In the genomic region with DNA sequence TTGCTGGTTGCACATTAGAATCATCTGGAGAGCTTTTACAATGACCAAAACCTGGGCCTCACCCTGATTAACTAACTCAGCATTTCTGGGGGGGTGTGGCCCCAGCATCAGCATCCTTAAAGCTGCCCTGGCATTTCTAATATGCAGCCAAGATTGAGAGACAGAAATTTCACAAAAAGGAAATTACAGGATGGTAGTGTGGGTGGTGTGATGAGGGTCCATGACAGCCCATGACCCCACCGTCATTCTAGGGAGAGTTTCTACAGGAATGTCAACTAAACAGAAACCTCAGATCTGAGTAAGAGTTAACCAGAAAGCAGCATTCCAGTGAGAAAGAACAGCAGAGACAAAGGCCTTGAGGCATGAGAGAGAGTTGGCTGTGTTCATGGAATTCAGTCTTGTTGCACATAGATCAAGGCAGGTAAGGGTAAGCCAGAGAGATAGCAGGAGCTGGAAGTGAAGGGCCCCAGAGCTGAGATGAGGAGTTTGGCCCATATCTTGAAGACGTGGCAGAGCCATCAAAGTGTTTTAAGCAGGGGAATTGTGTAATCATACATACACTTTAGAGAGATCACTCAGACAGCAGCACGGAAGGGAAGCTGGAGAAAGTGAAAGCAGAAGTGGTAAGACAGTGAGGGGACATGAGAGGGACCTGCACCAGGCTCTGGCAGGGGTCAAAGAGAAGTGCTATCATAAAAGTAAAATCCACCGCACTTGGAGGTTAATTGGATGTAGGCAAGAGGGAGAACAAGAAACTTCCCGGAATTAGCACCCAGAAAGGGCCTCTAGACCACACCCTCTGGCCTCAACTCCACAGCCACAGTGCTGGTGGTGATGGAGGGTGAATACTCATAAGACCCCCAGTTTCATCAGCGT, we compare ENCODE assay signal across 8 cellular contexts.
DNase-seq lines count a peak whose midpoint lies in the region; ATAC-seq and TF ChIP-seq lines count a peak whose summit lies in the region.

No MANE protein-coding gene starts in this region.

- no peaks in the 10 kb centered on the region for H3K27me3 ChIP-seq in mucosa of rectum (ENCODE audit: control insufficient read depth in 2 of 2, insufficient read depth in 2 of 2, low read length in 2 of 2)

- H3K9me3 ChIP-seq in mucosa of rectum (ENCODE audit: control insufficient read depth in 2 of 2, low read length in 2 of 2): no peaks in the 10 kb centered on the region

- no peaks in the 10 kb centered on the region for H3K36me3 ChIP-seq in mucosa of rectum (ENCODE audit: control insufficient read depth in 2 of 2, insufficient read depth in 2 of 2, low read length in 2 of 2)

- TF ChIP-seq CTCF in coronary artery (IDR thresholded peaks at IDR 0.05): no peak

- H3K4me1 ChIP-seq in mucosa of rectum (ENCODE audit: control insufficient read depth in 2 of 2, insufficient read depth in 2 of 2, low read length in 2 of 2): peaks cover 10 to 14% of the 10 kb centered on the region in 2 donors

- H3K27ac ChIP-seq in coronary artery (peak overlapping the region; percentile 14 to 54), mucosa of rectum (ENCODE audit: low read depth in 2 of 2, low read length in 2 of 2) (peak overlapping the region; percentile 62 to 74)

- H3K4me3 ChIP-seq in coronary artery (peak overlapping the region; percentile 32), mucosa of rectum (ENCODE audit: low read length in 2 of 2) (peak overlapping the region; percentile 55 to 62)

- DNase-seq in AML-193 (lab: John Stamatoyannopoulos, UW) (peak; percentile 95), coronary artery (ENCODE audit: low spot score) (no peak), NCI-H1436 (lab: John Stamatoyannopoulos, UW) (no peak), SHP77 treated with DMSO at 0.1 percent for 48 hours (lab: John Stamatoyannopoulos, UW) (no peak)

- H3K9ac ChIP-seq in mucosa of rectum (ENCODE audit: low read depth in 1 of 2, low read length in 2 of 2): peak overlapping the region; percentile 63 to 66

- ATAC-seq in GM19043 (IDR thresholded peaks at IDR 0.05; ENCODE audit: low read depth, unreplicated experiment): peak; percentile 98
- ATAC-seq in HG03139 (IDR thresholded peaks at IDR 0.05; ENCODE audit: unreplicated experiment): peak; percentile 98
- peak; percentile 71 for ATAC-seq in SK-N-SH treated with all-trans-retinoic acid at 6 μM for 48 hours

TF ChIP-seq in SK-N-SH treated with all-trans-retinoic acid at 6 μM for 48 hours, 23 proteins besides CTCF, POLR2A, EP300 and RAD21:
- TF ChIP-seq PATZ1 (CRISPR knock-in tag; IDR thresholded peaks at IDR 0.05; ENCODE audit: borderline replicate concordance) (no peak), BACH2 (CRISPR knock-in tag; IDR thresholded peaks at IDR 0.05; ENCODE audit: borderline replicate concordance) (no peak), ZNF70 (CRISPR knock-in tag; IDR thresholded peaks at IDR 0.05) (peak; percentile 72; the same call in 1 of the 2 replicates), CSDC2 (CRISPR knock-in tag; IDR thresholded peaks at IDR 0.05) (no peak), ARNTL (CRISPR knock-in tag; IDR thresholded peaks at IDR 0.05; ENCODE audit: borderline replicate concordance, low read depth) (no peak), ZNF565 (CRISPR knock-in tag; conservative IDR thresholded peaks at IDR 0.05; ENCODE audit: low read depth) (no peak), TCF4 (CRISPR knock-in tag; IDR thresholded peaks at IDR 0.05; ENCODE audit: borderline replicate concordance) (no peak)
- TF ChIP-seq, protein P1, sequence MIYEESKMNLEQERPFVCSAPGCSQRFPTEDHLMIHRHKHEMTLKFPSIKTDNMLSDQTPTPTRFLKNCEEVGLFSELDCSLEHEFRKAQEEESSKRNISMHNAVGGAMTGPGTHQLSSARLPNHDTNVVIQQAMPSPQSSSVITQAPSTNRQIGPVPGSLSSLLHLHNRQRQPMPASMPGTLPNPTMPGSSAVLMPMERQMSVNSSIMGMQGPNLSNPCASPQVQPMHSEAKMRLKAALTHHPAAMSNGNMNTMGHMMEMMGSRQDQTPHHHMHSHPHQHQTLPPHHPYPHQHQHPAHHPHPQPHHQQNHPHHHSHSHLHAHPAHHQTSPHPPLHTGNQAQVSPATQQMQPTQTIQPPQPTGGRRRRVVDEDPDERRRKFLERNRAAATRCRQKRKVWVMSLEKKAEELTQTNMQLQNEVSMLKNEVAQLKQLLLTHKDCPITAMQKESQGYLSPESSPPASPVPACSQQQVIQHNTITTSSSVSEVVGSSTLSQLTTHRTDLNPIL (CRISPR knock-in tag; IDR thresholded peaks at IDR 0.05; ENCODE audit: low read depth): no peak
- TF ChIP-seq, protein P2, sequence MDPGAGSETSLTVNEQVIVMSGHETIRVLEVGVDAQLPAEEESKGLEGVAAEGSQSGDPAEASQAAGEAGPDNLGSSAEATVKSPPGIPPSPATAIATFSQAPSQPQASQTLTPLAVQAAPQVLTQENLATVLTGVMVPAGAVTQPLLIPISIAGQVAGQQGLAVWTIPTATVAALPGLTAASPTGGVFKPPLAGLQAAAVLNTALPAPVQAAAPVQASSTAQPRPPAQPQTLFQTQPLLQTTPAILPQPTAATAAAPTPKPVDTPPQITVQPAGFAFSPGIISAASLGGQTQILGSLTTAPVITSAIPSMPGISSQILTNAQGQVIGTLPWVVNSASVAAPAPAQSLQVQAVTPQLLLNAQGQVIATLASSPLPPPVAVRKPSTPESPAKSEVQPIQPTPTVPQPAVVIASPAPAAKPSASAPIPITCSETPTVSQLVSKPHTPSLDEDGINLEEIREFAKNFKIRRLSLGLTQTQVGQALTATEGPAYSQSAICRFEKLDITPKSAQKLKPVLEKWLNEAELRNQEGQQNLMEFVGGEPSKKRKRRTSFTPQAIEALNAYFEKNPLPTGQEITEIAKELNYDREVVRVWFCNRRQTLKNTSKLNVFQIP (CRISPR knock-in tag; IDR thresholded peaks at IDR 0.05; ENCODE audit: borderline replicate concordance, low read depth): no peak

Comparison
In these comparisons a context has a peak if more than half of its experiments do, and no peak if none do; other contexts are left out.
1. DNase-seq: peak in AML-193 (2 of 2); none in coronary artery (single experiment), NCI-H1436 (single experiment) and SHP77 treated with DMSO at 0.1 percent for 48 hours (single experiment).
2. Peak in every context shown above with its lines, with median percentiles within 50 percentile points of each other: ATAC-seq.